6 cellular contexts compared by ENCODE assay signal in genomic region chr11:89872588-89872987, GRCh38. TPM values are rescaled to one million over a fixed set of nuclear protein-coding genes. Genes with fewer than 3 reads are reported as not detected.
"Had no signal": no experiment of that assay in that cellular context is flagged by ENCODE, and none has a peak within 500 bp of the region (broad histone marks: within the 10 kb centered on the region; RNA-seq: fewer than 3 reads in every experiment).

No MANE protein-coding gene starts in this region.

RNA-seq across cellular contexts. Expression of gene TRIM64B, which starts 5.7 kb away (rescaled TPM):
- total RNA-seq: M059J, PC-3, Peyer's patch, Right ventricle myocardium superior, SJSA1 had no signal
- polyA plus RNA-seq: SK-N-SH had no signal

RNA-seq across cellular contexts. Expression of gene TRIM49D1, which starts 49.5 kb away (rescaled TPM):
- total RNA-seq: M059J, PC-3, Peyer's patch, Right ventricle myocardium superior, SJSA1 had no signal
- polyA plus RNA-seq: SK-N-SH had no signal

RNA-seq across cellular contexts. Expression of gene TRIM49D2, which starts 51.3 kb away (rescaled TPM):
- total RNA-seq: M059J, PC-3, Peyer's patch, Right ventricle myocardium superior, SJSA1 had no signal
- polyA plus RNA-seq: SK-N-SH had no signal
